In genomic region chr17:60523822-60524221, GRCh38 we compare ENCODE assay signal across 11 cellular contexts. TPM values are rescaled to one million over a fixed set of nuclear protein-coding genes. Genes with fewer than 3 reads are reported as not detected.
DNase-seq lines count a peak whose midpoint lies in the region; ATAC-seq, FAIRE-seq and TF ChIP-seq lines count a peak whose summit lies in the region.
"Had no signal": no experiment of that assay in that cellular context is flagged by ENCODE, and none has a peak within 500 bp of the region (broad histone marks: within the 10 kb centered on the region; RNA-seq: fewer than 3 reads in every experiment).

No MANE protein-coding gene starts in this region.

- peaks cover 33% of the 10 kb centered on the region for H3K4me1 Mint-ChIP-seq in activated naive CD4-positive, alpha-beta T cell treated with anti-CD3 and anti-CD28 coated beads for 36 hours (ENCODE audit: low read depth)
- H3K4me1 Mint-ChIP-seq in activated T-helper 2 cell treated with anti-CD3 and anti-CD28 coated beads, Interferon-gamma antibody, Interleukin-2, Interleukin-4, amounts not matched to agents 10 μg/mL and 5 μg/mL and 100 μg/mL, durations not matched to agents 14 hours and 24 hours and 36 hours (ENCODE audit: low read depth), result peaks cover 29% of the 10 kb centered on the region

- H3K4me3 Mint-ChIP-seq in activated naive CD4-positive, alpha-beta T cell treated with anti-CD3 and anti-CD28 coated beads for 36 hours, result peak overlapping the region; percentile 45
- peak overlapping the region; percentile 99 for H3K4me3 Mint-ChIP-seq in activated T-helper 2 cell treated with anti-CD3 and anti-CD28 coated beads, Interferon-gamma antibody, Interleukin-2, Interleukin-4, amounts not matched to agents 10 μg/mL and 5 μg/mL and 100 μg/mL, durations not matched to agents 14 hours and 24 hours and 36 hours (ENCODE audit: low read depth)

- H3K9me3 Mint-ChIP-seq in activated naive CD4-positive, alpha-beta T cell treated with anti-CD3 and anti-CD28 coated beads for 36 hours, result no peaks in the 10 kb centered on the region
- H3K9me3 Mint-ChIP-seq in activated naive CD4-positive, alpha-beta T cell treated with anti-CD3 and anti-CD28 coated beads, Interleukin-2, amount 50 U/mL, for 72 hours, result no peaks in the 10 kb centered on the region
- no peaks in the 10 kb centered on the region for H3K9me3 Mint-ChIP-seq in activated T-helper 2 cell treated with anti-CD3 and anti-CD28 coated beads, Interferon-gamma antibody, Interleukin-2, Interleukin-4, amounts not matched to agents 10 μg/mL and 5 μg/mL and 100 μg/mL, durations not matched to agents 14 hours and 24 hours and 36 hours

- CTCF ChIA-PET in activated naive CD4-positive, alpha-beta T cell treated with anti-CD3 and anti-CD28 coated beads for 36 hours (lab: Charles Lee), result interaction anchor here (0.6 kb wide), 3 partner anchors 105 to 394 kb away, joined by 3 read pairs; no protein-coding TSS in a partner anchor

- intact Hi-C loops in activated naive CD4-positive, alpha-beta T cell treated with anti-CD3 and anti-CD28 coated beads for 36 hours (cut with micrococcal nuclease), result loop anchor here (2.0 kb wide), 2 partner anchors 45 to 131 kb away; partner anchors contain the start of gene USP32
- intact Hi-C loops in activated T-helper 2 cell treated with anti-CD3 and anti-CD28 coated beads, Interferon-gamma antibody, Interleukin-2, Interleukin-4, amounts not matched to agents 10 μg/mL and 5 μg/mL and 100 μg/mL, durations not matched to agents 14 hours and 24 hours and 36 hours (cut with micrococcal nuclease), result no loop called here
- intact Hi-C loops in kidney (cut with DNase I), result no loop called here
- intact Hi-C loops in testis (cut with DNase I; ENCODE audit: low total_unique reads), result no loop called here

- H3K4me1 ChIP-seq in kidney (ENCODE audit: control insufficient read depth in 1 of 2, insufficient read depth in 1 of 2, low read depth in 1 of 2, low read length in 2 of 2) (peaks cover 0 to 3% of the 10 kb centered on the region in 2 donors), testis (peaks cover 23% of the 10 kb centered on the region)

- no peak for TF ChIP-seq POLR2A in testis (IDR thresholded peaks at IDR 0.05)
- no peak for TF ChIP-seq POLR2A in H54 (IDR thresholded peaks at IDR 0.05; ENCODE audit: low read depth, low read length)

- ATAC-seq in activated naive CD4-positive, alpha-beta T cell treated with anti-CD3 and anti-CD28 coated beads, Interleukin-2, amount 50 U/mL, for 72 hours, result no peak
- ATAC-seq in GM19035 (IDR thresholded peaks at IDR 0.05; ENCODE audit: unreplicated experiment), result no peak

- peak overlapping the region; percentile 92 to 99 for H3K4me3 ChIP-seq in kidney (ENCODE audit: low read length in 2 of 2)
- H3K4me3 ChIP-seq in testis, result peak overlapping the region; percentile 87 to 99

- no peaks in the 10 kb centered on the region for H3K27me3 ChIP-seq in testis
- H3K27me3 ChIP-seq: right atrium auricular region had no signal

- H3K36me3 ChIP-seq in kidney (ENCODE audit: control insufficient read depth in 1 of 2, insufficient read depth in 2 of 2, low read length in 2 of 2), result no peaks in the 10 kb centered on the region
- no peaks in the 10 kb centered on the region for H3K36me3 ChIP-seq in testis (ENCODE audit: low read depth, missing control alignments)
- H3K36me3 ChIP-seq: right atrium auricular region had no signal

- no peak for FAIRE-seq in kidney (lab: Jason Lieb, UNC)
- no peak for FAIRE-seq in H54 (lab: Jason Lieb, UNC)

- H3K9ac ChIP-seq in kidney (ENCODE audit: low read length in 2 of 2), result peak overlapping the region; percentile 48 to 97

- TF ChIP-seq CTCF in kidney (IDR thresholded peaks at IDR 0.05; ENCODE audit: borderline replicate concordance, extremely low read depth, insufficient read depth) (no peak), testis (IDR thresholded peaks at IDR 0.05) (no peak)

- H3K27me3 Mint-ChIP-seq in activated naive CD4-positive, alpha-beta T cell treated with anti-CD3 and anti-CD28 coated beads for 36 hours (ENCODE audit: low read depth), result no peaks in the 10 kb centered on the region
- H3K27me3 Mint-ChIP-seq in activated T-helper 2 cell treated with anti-CD3 and anti-CD28 coated beads, Interferon-gamma antibody, Interleukin-2, Interleukin-4, amounts not matched to agents 10 μg/mL and 5 μg/mL and 100 μg/mL, durations not matched to agents 14 hours and 24 hours and 36 hours (ENCODE audit: low read depth), result no peaks in the 10 kb centered on the region

- H3K36me3 Mint-ChIP-seq in activated naive CD4-positive, alpha-beta T cell treated with anti-CD3 and anti-CD28 coated beads for 36 hours (ENCODE audit: low read depth), result peaks cover 3% of the 10 kb centered on the region
- H3K36me3 Mint-ChIP-seq in activated naive CD4-positive, alpha-beta T cell treated with anti-CD3 and anti-CD28 coated beads, Interleukin-2, amount 50 U/mL, for 72 hours, result peaks cover 19 to 20% of the 10 kb centered on the region in 2 donors
- H3K36me3 Mint-ChIP-seq in activated T-helper 2 cell treated with anti-CD3 and anti-CD28 coated beads, Interferon-gamma antibody, Interleukin-2, Interleukin-4, amounts not matched to agents 10 μg/mL and 5 μg/mL and 100 μg/mL, durations not matched to agents 14 hours and 24 hours and 36 hours (ENCODE audit: low read depth), result peaks cover 20% of the 10 kb centered on the region

- WGBS in testis, 2 donors, result 2 to 3% methylated on average over 1 of the region's 1 CpG

- H3K27ac Mint-ChIP-seq in activated naive CD4-positive, alpha-beta T cell treated with anti-CD3 and anti-CD28 coated beads for 36 hours, result no peak overlapping the region
- H3K27ac Mint-ChIP-seq in activated naive CD4-positive, alpha-beta T cell treated with anti-CD3 and anti-CD28 coated beads, Interleukin-2, amount 50 U/mL, for 72 hours, result no peak overlapping the region
- H3K27ac Mint-ChIP-seq in activated T-helper 2 cell treated with anti-CD3 and anti-CD28 coated beads, Interferon-gamma antibody, Interleukin-2, Interleukin-4, amounts not matched to agents 10 μg/mL and 5 μg/mL and 100 μg/mL, durations not matched to agents 14 hours and 24 hours and 36 hours, result no peak overlapping the region

- H3K9me3 ChIP-seq in kidney (ENCODE audit: control insufficient read depth in 1 of 2, low read length in 2 of 2) (no peaks in the 10 kb centered on the region), testis (no peaks in the 10 kb centered on the region)
- H3K9me3 ChIP-seq: right atrium auricular region had no signal

- DNase-seq in activated naive CD4-positive, alpha-beta T cell treated with anti-CD3 and anti-CD28 coated beads for 36 hours, result no peak
- DNase-seq in activated naive CD4-positive, alpha-beta T cell treated with anti-CD3 and anti-CD28 coated beads, Interleukin-2, amount 50 U/mL, for 72 hours (ENCODE audit: low spot score in 2 of 2), result no peak
- no peak for DNase-seq in activated T-helper 2 cell treated with anti-CD3 and anti-CD28 coated beads, Interferon-gamma antibody, Interleukin-2, Interleukin-4, amounts not matched to agents 10 μg/mL and 5 μg/mL and 100 μg/mL, durations not matched to agents 14 hours and 24 hours and 36 hours (ENCODE audit: low spot score)
- no peak for DNase-seq in kidney
- DNase-seq in testis, result no peak
- no peak for DNase-seq in H54 (ENCODE audit: insufficient read length, low spot score)
- DNase-seq in EL, result no peak
- DNase-seq: effector CD8-positive, alpha-beta T cell had no signal

- H3K27ac ChIP-seq in kidney (ENCODE audit: low read depth in 2 of 2, low read length in 2 of 2) (no peak overlapping the region), testis (peak overlapping the region; percentile 42 to 99)
- H3K27ac ChIP-seq: C4-2B had no signal

RNA-seq across cellular contexts. Expression of gene APPBP2, which starts 2.2 kb away (rescaled TPM):
- total RNA-seq in activated naive CD4-positive, alpha-beta T cell treated with anti-CD3 and anti-CD28 coated beads for 36 hours, result 10 to 100 TPM; 16.5 to 22.3 TPM
- total RNA-seq in activated naive CD4-positive, alpha-beta T cell treated with anti-CD3 and anti-CD28 coated beads, Interleukin-2, amount 50 U/mL, for 72 hours, result 10 to 100 TPM; 24.5 to 28.8 TPM
- 23.2 and 26.9 TPM in 2 replicates for total RNA-seq in activated T-helper 2 cell treated with anti-CD3 and anti-CD28 coated beads, Interferon-gamma antibody, Interleukin-2, Interleukin-4, amounts not matched to agents 10 μg/mL and 5 μg/mL and 100 μg/mL, durations not matched to agents 14 hours and 24 hours and 36 hours
- 44.4 TPM for total RNA-seq in kidney
- polyA plus RNA-seq in kidney (ENCODE audit: insufficient read depth, low read depth, low replicate concordance), result 10.9 TPM
- 10 to 100 TPM; 58.2 to 58.9 TPM for total RNA-seq in testis
- polyA plus RNA-seq in testis (ENCODE audit: insufficient read depth, low read depth, low replicate concordance), result 98.4 TPM

Comparison
In these comparisons a context has a peak if more than half of its experiments do, and no peak if none do; other contexts are left out.
1. H3K27ac ChIP-seq: peak in testis (2 of 2); none in kidney (0 of 2).